ENCODE assay signal across 1 cellular context in the genomic region with DNA sequence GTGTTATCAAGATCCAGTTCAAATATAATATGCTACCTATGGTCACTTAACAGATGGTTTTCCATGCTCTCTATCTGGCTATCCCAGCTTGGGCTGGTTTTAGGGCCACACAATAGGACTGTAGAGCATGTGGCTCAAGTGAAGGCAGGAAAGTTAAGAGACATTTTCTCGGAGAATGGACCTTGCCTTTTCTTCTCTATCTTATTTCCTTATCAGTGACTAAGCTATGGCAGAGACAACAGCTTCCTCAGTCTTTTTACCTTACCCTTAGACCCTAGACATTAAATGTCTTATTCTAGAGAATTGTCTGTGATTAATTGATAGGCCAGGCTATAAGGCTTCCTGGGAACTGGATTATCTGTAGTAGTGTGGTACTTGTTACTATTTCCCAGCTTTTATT.
TF ChIP-seq lines count a peak whose summit lies in the region.

No MANE protein-coding gene starts in this region.

TF ChIP-seq in K562, 482 proteins besides CTCF, POLR2A, EP300 and RAD21 (continued from another document):
- TF ChIP-seq NEUROD1 (IDR thresholded peaks at IDR 0.05; ENCODE audit: borderline replicate concordance, low read depth, low read length, partially characterized antibody) (no peak), NFE2 (IDR thresholded peaks at IDR 0.05; ENCODE audit: low read depth) (0 out of 2 replicates have a peak, but pooled peaks have one; percentile 2)
